ENCODE assay signal across 27 cellular contexts in the genomic region with DNA sequence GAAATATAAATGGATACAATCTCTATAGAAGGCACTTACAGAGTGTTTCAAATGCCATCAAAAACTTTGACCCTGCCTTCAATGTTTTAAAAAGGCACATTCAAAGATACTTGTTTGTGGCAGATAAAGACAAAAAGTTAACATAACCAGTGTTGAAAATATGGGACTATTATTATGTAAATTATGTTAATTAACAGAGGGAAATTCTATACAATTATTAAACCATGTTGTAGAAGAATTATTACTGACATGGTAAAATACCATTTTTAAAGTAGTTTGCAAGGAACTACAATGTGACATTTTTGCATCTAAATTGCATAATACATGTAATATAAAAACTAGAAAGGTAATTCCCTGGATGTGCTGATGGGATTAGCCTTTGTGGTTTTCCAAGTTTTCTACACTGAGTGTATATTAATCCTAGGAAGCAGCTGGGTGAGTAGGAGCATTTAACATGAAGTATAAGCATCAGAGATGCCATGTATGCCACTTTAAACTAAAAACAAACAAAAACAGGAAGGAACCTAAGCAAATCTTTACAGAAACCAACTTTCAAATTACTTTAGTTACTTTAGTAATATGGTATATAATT.
"Had no signal": no experiment of that assay in that cellular context is flagged by ENCODE, and none has a peak within 500 bp of the region (broad histone marks: within the 10 kb centered on the region; RNA-seq: fewer than 3 reads in every experiment).

No MANE protein-coding gene starts in this region.

- FAIRE-seq: astrocyte had no signal

- DNase-seq: activated CD4-positive, alpha-beta memory T cell treated with anti-CD3 and anti-CD28 coated beads for 36 hours; activated CD4-positive, alpha-beta T cell treated with anti-CD3 and anti-CD28 coated beads, Interleukin-2, amount 10 ng/mL, durations not matched to agents 24 days and 14 days; activated CD4-positive, CD25-positive, alpha-beta regulatory T cell treated with anti-CD3 and anti-CD28 coated beads, Interleukin-2, amount 50 U/mL, for 72 hours; activated CD8-positive, alpha-beta memory T cell treated with anti-CD3 and anti-CD28 coated beads, Interleukin-2, amount 50 U/mL, for 4 hours; activated gamma-delta T cell; activated naive CD4-positive, alpha-beta T cell treated with anti-CD3 and anti-CD28 coated beads, Interleukin-2, amount 10 ng/mL, durations not matched to agents 7 days and 5 days; activated naive CD8-positive, alpha-beta T cell treated with anti-CD3 and anti-CD28 coated beads, Interleukin-2, amount 10 ng/mL, durations not matched to agents 7 days and 5 days; activated T-cell treated with anti-CD3 and anti-CD28 coated beads, Interleukin-2, amount 50 U/mL, for 1 hour; amniotic stem cell; brain microvascular endothelial cell; dorsolateral prefrontal cortex; effector memory CD4-positive, alpha-beta T cell; erythroblast; heart left ventricle; midbrain; naive thymus-derived CD4-positive, alpha-beta T cell; ovary; small intestine; stimulated activated CD4-positive, alpha-beta T cell treated with anti-CD3 and anti-CD28 coated beads, Interleukin-1b, Interleukin-23, amount 100 ng/mL, for 48 hours; stimulated activated naive B cell treated with anti-CD40 and anti-IgM and Interleukin-4, amounts not matched to agents 10 μg/mL and 1 μg/mL and 100 μg/mL, for 72 hours; stomach; T1000; thyroid gland; upper lobe of right lung had no signal

- H3K4me3 ChIP-seq: coronary artery, dorsolateral prefrontal cortex, heart left ventricle, ovary, stomach, thyroid gland, upper lobe of right lung had no signal

- ATAC-seq: heart left ventricle; naive thymus-derived CD4-positive, alpha-beta T cell; sciatic nerve; stimulated activated naive B cell treated with anti-CD40 and anti-IgM and Interleukin-4, amounts not matched to agents 10 μg/mL and 1 μg/mL and 100 μg/mL, for 72 hours; upper lobe of right lung had no signal
